8 cellular contexts compared by ENCODE assay signal in the genomic region with DNA sequence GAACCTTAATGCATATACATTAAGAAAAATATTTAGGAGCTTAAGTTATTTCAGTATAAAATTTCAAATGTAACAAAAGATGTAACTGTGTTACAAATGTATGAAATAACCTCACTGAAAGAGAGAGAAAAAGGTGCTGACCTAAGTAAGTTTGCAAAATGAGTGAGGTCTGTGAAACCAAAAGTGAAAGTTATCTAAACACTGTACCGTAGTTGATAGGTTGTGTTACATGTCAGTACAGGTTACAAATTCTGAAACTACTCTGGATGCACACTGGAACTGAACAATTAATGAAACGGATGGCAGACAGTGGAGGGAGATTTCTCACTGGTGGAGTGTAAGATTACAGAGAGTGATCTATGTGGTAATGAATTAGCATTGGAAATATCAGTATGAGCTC.
DNase-seq lines count a peak whose midpoint lies in the region; ATAC-seq, FAIRE-seq and TF ChIP-seq lines count a peak whose summit lies in the region.

No MANE protein-coding gene starts in this region.

- RAD21 ChIA-PET in GM12878 (lab: Charles Lee; ENCODE audit: unreplicated experiment): interaction anchor here (0.5 to 2.4 kb wide), 9 partner anchors 10 to 1109 kb away, joined by 3 to 11 read pairs (median 3); no protein-coding TSS in a partner anchor

- TF ChIP-seq CTCF in liver (IDR thresholded peaks at IDR 0.05; ENCODE audit: low read depth, low read length, missing input control): no peak
- TF ChIP-seq CTCF in HepG2 (CRISPR knock-in tag; IDR thresholded peaks at IDR 0.05): no peak
- TF ChIP-seq CTCF in GM12878 (IDR thresholded peaks at IDR 0.05 in 2 of 3, conservative IDR thresholded peaks at IDR 0.05 in 1 of 3; ENCODE audit: control insufficient read depth in 2 of 3, extremely low read depth in 1 of 3, insufficient read depth in 1 of 3, low read depth in 3 of 3, low read length in 3 of 3): no peak
- TF ChIP-seq CTCF in upper lobe of right lung (IDR thresholded peaks at IDR 0.05): no peak

- peaks cover 0 to 6% (median 2%) of the 10 kb centered on the region in 4 donors for H3K4me1 ChIP-seq in liver (ENCODE audit: control insufficient read depth in 4 of 4, insufficient read depth in 4 of 4, low read length in 3 of 4)
- no peaks in the 10 kb centered on the region for H3K4me1 ChIP-seq in HepG2 (ENCODE audit: insufficient read depth, low read length)
- no peaks in the 10 kb centered on the region for H3K4me1 ChIP-seq in GM12878 (ENCODE audit: control insufficient read depth, insufficient read depth, low read length)
- no peaks in the 10 kb centered on the region for H3K4me1 ChIP-seq in upper lobe of right lung

- SMC1A ChIA-PET in GM12878 (lab: Charles Lee; ENCODE audit: uncharacterized antibody, unreplicated experiment): interaction anchor here (0.7 to 2.9 kb wide), 10 partner anchors 9 to 120 kb away, joined by 3 to 17 read pairs (median 4); no protein-coding TSS in a partner anchor

- H4K20me1 ChIP-seq in HepG2 (ENCODE audit: insufficient read depth, low read length) (no peaks in the 10 kb centered on the region), GM12878 (ENCODE audit: control insufficient read depth, insufficient read depth) (no peaks in the 10 kb centered on the region)

- BruUV-seq in HepG2 (replicated peaks; lab: Mats Ljungman, UMichigan) (no TSS peak), GM12878 (replicated peaks; lab: Mats Ljungman, UMichigan) (no TSS peak)

- WGBS in liver: 8% methylated on average over 2 of the region's 2 CpGs
- 0% methylated on average over 2 of the region's 2 CpGs for WGBS in HepG2 (ENCODE audit: low lambda C conversion rate)
- 2% methylated on average over 2 of the region's 2 CpGs for WGBS in GM12878 (ENCODE audit: insufficient coverage, insufficient replicate concordance, low lambda C conversion rate, missing lambda C conversion rate)

- TF ChIP-seq EP300 in HepG2 (IDR thresholded peaks at IDR 0.05; ENCODE audit: low read depth in 2 of 2, low read length in 2 of 2) (no peak), HepG2 (CRISPR knock-in tag; IDR thresholded peaks at IDR 0.05; ENCODE audit: borderline replicate concordance) (no peak), GM12878 (IDR thresholded peaks at IDR 0.05; ENCODE audit: borderline replicate concordance in 1 of 2, control insufficient read depth in 1 of 2, low read depth in 2 of 2, low read length in 2 of 2) (no peak)

- H3K4me3 ChIP-seq in liver (ENCODE audit: low read depth in 1 of 3, low read length in 3 of 3) (peak overlapping the region in 2 of 3 donors; percentile 9 to 28), HepG2 (replicated peaks in 1 of 3; ENCODE audit: insufficient read depth in 1 of 3, low read depth in 2 of 3, low read length in 3 of 3) (no peak overlapping the region), GM12878 (no peak overlapping the region), upper lobe of right lung (peak overlapping the region; percentile 28)

- POLR2A ChIA-PET in HepG2 (lab: Yijun Ruan, JAX) (no interaction called here), GM12878 (lab: Charles Lee) (no interaction called here)

- CTCF ChIA-PET in HepG2 (lab: Yijun Ruan, JAX; ENCODE audit: low intra/inter-chr PET ratio, low total read pairs) (no interaction called here), GM12878 (lab: Yijun Ruan, JAX) (interaction anchor here (0.6 to 1.7 kb wide), 4 partner anchors 10 to 55 kb away, joined by 3 to 7 read pairs (median 4); no protein-coding TSS in a partner anchor)

- ATAC-seq in HepG2 (no peak), HG03159 (IDR thresholded peaks at IDR 0.05; ENCODE audit: unreplicated experiment) (peak; percentile 88), GM12878 (peak; percentile 98), upper lobe of right lung (peak; percentile 54)

- H3K79me2 ChIP-seq in HepG2 (ENCODE audit: insufficient read depth, low read length) (no peaks in the 10 kb centered on the region), GM12878 (ENCODE audit: control insufficient read depth, insufficient read depth, low read length) (no peaks in the 10 kb centered on the region)

- H2AFZ ChIP-seq in HepG2 (ENCODE audit: low read length): no peak overlapping the region
- no peak overlapping the region for H2AFZ ChIP-seq in GM12878 (ENCODE audit: control insufficient read depth, low read depth, low read length)

- in situ Hi-C loops in HepG2 (cut with HindIII; ENCODE audit: extremely low pct_ligation_motif_present, low pct_unique_long_range_greater_than_20kb) (no loop called here), GM12878 (cut with MboI) (no loop called here)

- TF ChIP-seq POLR2A in HepG2 (IDR thresholded peaks at IDR 0.05; ENCODE audit: insufficient read depth in 1 of 2, low read depth in 2 of 2, low read length in 2 of 2) (no peak), GM12878 (IDR thresholded peaks at IDR 0.05; ENCODE audit: low read depth, low read length) (no peak)

- H3K36me3 ChIP-seq in liver (ENCODE audit: control insufficient read depth in 4 of 4, insufficient read depth in 3 of 4, low read depth in 1 of 4, low read length in 3 of 4) (no peaks in the 10 kb centered on the region), HepG2 (replicated peaks in 1 of 2; ENCODE audit: control insufficient read depth in 1 of 2, insufficient read depth in 2 of 2, low read length in 2 of 2) (no peaks in the 10 kb centered on the region), GM12878 (ENCODE audit: control insufficient read depth in 2 of 2, insufficient read depth in 2 of 2, low read length in 1 of 2) (no peaks in the 10 kb centered on the region), upper lobe of right lung (no peaks in the 10 kb centered on the region)

- FAIRE-seq in HepG2 (lab: Jason Lieb, UNC) (no peak), GM12878 (lab: Jason Lieb, UNC) (no peak)

- H3K9ac ChIP-seq in liver (ENCODE audit: low read depth in 1 of 2, low read length in 2 of 2) (no peak overlapping the region), HepG2 (ENCODE audit: insufficient read depth, low read depth, low read length) (no peak overlapping the region), GM12878 (ENCODE audit: control insufficient read depth, insufficient read depth, low read length) (no peak overlapping the region)

- TF ChIP-seq RAD21 in liver (IDR thresholded peaks at IDR 0.05) (no peak), HepG2 (CRISPR knock-in tag; IDR thresholded peaks at IDR 0.05) (no peak), GM12878 (IDR thresholded peaks at IDR 0.05; ENCODE audit: insufficient read depth, low read depth, low read length) (no peak)

- no peak overlapping the region for H3K4me2 ChIP-seq in HepG2 (ENCODE audit: low read depth, low read length)
- no peak overlapping the region for H3K4me2 ChIP-seq in GM12878 (ENCODE audit: control insufficient read depth, insufficient read depth)

- DNase-seq in HepG2 (ENCODE audit: low spot score): no peak
- DNase-seq in GM12878 (ENCODE audit: low read depth, low spot score): peak; percentile 9
- no peak for DNase-seq in upper lobe of right lung
- DNase-seq in activated CD4-positive, alpha-beta T cell treated with anti-CD3 and anti-CD28 coated beads for 1 hour: no peak
- no peak for DNase-seq in hypothalamus (lab: John Stamatoyannopoulos, UW)
- DNase-seq in stimulated activated CD8-positive, alpha-beta memory T cell treated with anti-CD3 and anti-CD28 coated beads, Interleukin-4, amount 100 ng/mL, for 48 hours: no peak

- H3K27ac ChIP-seq in liver (ENCODE audit: low read depth in 1 of 2, low read length in 2 of 2): no peak overlapping the region
- no peak overlapping the region for H3K27ac ChIP-seq in HepG2 (ENCODE audit: extremely low read length, insufficient read depth, low read length)
- no peak overlapping the region for H3K27ac ChIP-seq in GM12878 (ENCODE audit: control insufficient read depth, insufficient read depth)
- H3K27ac ChIP-seq in upper lobe of right lung: no peak overlapping the region

- no peaks in the 10 kb centered on the region for H3K9me3 ChIP-seq in liver (ENCODE audit: control insufficient read depth in 4 of 4, low read length in 3 of 4)
- peaks cover 82% of the 10 kb centered on the region for H3K9me3 ChIP-seq in HepG2 (ENCODE audit: low read length)
- no peaks in the 10 kb centered on the region for H3K9me3 ChIP-seq in GM12878 (replicated peaks; ENCODE audit: control insufficient read depth, insufficient read depth, low read length)
- H3K9me3 ChIP-seq in upper lobe of right lung: no peaks in the 10 kb centered on the region

- no peaks in the 10 kb centered on the region for H3K27me3 ChIP-seq in liver (ENCODE audit: control insufficient read depth in 4 of 4, insufficient read depth in 4 of 4, low read length in 3 of 4)
- no peaks in the 10 kb centered on the region for H3K27me3 ChIP-seq in HepG2 (ENCODE audit: control insufficient read depth in 1 of 2, insufficient read depth in 2 of 2, low read length in 2 of 2)
- no peaks in the 10 kb centered on the region for H3K27me3 ChIP-seq in GM12878 (replicated peaks in 1 of 2; ENCODE audit: control insufficient read depth in 2 of 2, insufficient read depth in 2 of 2, low read length in 1 of 2)
- no peaks in the 10 kb centered on the region for H3K27me3 ChIP-seq in upper lobe of right lung

- intact Hi-C loops in HepG2 (cut with micrococcal nuclease; ENCODE audit: unreplicated experiment) (no loop called here), GM12878 (cut with micrococcal nuclease; ENCODE audit: unreplicated experiment) (no loop called here), upper lobe of right lung (cut with DNase I) (no loop called here)

TF ChIP-seq in liver, 16 proteins besides CTCF, POLR2A, EP300 and RAD21:
- TF ChIP-seq SP1 (IDR thresholded peaks at IDR 0.05) (no peak), FOXA1 (IDR thresholded peaks at IDR 0.05) (no peak), HNF4G (IDR thresholded peaks at IDR 0.05) (no peak), TAF1 (conservative IDR thresholded peaks at IDR 0.05) (no peak)

TF ChIP-seq in HepG2, 621 proteins besides CTCF, POLR2A, EP300 and RAD21:
- peak in 1 of 2 experiments; percentile 72; a peak in 3 of 4 replicates for TF ChIP-seq MAFK (conservative IDR thresholded peaks at IDR 0.05 in 1 of 2, IDR thresholded peaks at IDR 0.05 in 1 of 2; ENCODE audit: low read length in 2 of 2)
- TF ChIP-seq PLRG1 (conservative IDR thresholded peaks at IDR 0.05): no peak

TF ChIP-seq in GM12878, 131 proteins besides CTCF, POLR2A, EP300 and RAD21 (continues in another document):
- TF ChIP-seq, protein P1, sequence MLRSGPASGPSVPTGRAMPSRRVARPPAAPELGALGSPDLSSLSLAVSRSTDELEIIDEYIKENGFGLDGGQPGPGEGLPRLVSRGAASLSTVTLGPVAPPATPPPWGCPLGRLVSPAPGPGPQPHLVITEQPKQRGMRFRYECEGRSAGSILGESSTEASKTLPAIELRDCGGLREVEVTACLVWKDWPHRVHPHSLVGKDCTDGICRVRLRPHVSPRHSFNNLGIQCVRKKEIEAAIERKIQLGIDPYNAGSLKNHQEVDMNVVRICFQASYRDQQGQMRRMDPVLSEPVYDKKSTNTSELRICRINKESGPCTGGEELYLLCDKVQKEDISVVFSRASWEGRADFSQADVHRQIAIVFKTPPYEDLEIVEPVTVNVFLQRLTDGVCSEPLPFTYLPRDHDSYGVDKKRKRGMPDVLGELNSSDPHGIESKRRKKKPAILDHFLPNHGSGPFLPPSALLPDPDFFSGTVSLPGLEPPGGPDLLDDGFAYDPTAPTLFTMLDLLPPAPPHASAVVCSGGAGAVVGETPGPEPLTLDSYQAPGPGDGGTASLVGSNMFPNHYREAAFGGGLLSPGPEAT (IDR thresholded peaks at IDR 0.05; ENCODE audit: low read depth): peak; percentile 35; the same call in 1 of the 2 replicates
- TF ChIP-seq NBN (IDR thresholded peaks at IDR 0.05) (no peak), TBL1XR1 (IDR thresholded peaks at IDR 0.05; ENCODE audit: low read depth, low read length) (no peak)

Comparison
In these comparisons a context has a peak if more than half of its experiments do, and no peak if none do; other contexts are left out.
1. H3K4me3 ChIP-seq: peak in liver (2 of 3) and upper lobe of right lung (single experiment); none in HepG2 (0 of 3) and GM12878 (single experiment).